Comparison of ENCODE assay signal across 1 cellular context in the genomic region with DNA sequence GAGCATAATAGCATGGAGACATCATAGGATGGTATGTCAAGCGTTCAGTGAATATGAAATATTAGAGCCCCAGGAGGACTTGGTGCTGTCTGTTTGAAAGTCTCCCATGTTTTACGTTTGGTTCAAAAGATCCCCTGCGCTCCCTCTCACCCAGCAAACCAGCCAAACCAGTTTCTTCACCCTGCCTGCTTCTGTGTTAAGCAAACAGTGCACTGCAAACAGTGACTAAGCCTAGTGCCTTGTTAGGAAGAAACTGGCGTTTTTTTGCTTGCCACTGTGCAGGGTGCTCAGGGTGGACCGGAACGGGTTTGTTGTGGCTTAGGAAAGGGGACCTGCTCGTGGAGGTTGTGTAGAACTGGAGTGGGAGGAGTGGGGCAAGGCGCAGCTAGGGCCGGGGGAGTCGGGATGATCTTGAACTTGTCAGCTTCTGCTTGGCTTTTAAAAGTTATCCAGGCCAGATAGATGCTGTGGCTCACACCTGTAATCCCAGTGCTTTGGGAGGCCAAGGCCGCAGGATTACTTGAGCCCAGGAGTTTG.
A peak's percentile ranks its signal among the peaks of the same experiment; 100 is the strongest.
TF ChIP-seq lines count a peak whose summit lies in the region.

No MANE protein-coding gene starts in this region.

TF ChIP-seq in HepG2, 621 proteins besides CTCF, POLR2A, EP300 and RAD21 (continued from another document and continues in another):
- TF ChIP-seq, protein P1, sequence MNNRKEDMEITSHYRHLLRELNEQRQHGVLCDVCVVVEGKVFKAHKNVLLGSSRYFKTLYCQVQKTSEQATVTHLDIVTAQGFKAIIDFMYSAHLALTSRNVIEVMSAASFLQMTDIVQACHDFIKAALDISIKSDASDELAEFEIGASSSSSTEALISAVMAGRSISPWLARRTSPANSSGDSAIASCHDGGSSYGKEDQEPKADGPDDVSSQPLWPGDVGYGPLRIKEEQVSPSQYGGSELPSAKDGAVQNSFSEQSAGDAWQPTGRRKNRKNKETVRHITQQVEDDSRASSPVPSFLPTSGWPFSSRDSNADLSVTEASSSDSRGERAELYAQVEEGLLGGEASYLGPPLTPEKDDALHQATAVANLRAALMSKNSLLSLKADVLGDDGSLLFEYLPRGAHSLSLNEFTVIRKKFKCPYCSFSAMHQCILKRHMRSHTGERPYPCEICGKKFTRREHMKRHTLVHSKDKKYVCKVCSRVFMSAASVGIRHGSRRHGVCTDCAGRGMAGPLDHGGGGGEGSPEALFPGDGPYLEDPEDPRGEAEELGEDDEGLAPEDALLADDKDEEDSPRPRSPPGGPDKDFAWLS (CRISPR knock-in tag; IDR thresholded peaks at IDR 0.05; ENCODE audit: borderline replicate concordance): 0 out of 2 replicates have a peak, but pooled peaks have one; percentile 21
- peak; percentile 92 for TF ChIP-seq HNF4A (CRISPR knock-in tag; IDR thresholded peaks at IDR 0.05)
- TF ChIP-seq, protein P2, sequence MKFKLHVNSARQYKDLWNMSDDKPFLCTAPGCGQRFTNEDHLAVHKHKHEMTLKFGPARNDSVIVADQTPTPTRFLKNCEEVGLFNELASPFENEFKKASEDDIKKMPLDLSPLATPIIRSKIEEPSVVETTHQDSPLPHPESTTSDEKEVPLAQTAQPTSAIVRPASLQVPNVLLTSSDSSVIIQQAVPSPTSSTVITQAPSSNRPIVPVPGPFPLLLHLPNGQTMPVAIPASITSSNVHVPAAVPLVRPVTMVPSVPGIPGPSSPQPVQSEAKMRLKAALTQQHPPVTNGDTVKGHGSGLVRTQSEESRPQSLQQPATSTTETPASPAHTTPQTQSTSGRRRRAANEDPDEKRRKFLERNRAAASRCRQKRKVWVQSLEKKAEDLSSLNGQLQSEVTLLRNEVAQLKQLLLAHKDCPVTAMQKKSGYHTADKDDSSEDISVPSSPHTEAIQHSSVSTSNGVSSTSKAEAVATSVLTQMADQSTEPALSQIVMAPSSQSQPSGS (CRISPR knock-in tag; IDR thresholded peaks at IDR 0.05): peak; percentile 85
- TF ChIP-seq KLF12 (CRISPR knock-in tag; IDR thresholded peaks at IDR 0.05; ENCODE audit: borderline replicate concordance): no peak
- peak; percentile 97 for TF ChIP-seq PHF21A (CRISPR knock-in tag; IDR thresholded peaks at IDR 0.05)
- TF ChIP-seq, protein P3, sequence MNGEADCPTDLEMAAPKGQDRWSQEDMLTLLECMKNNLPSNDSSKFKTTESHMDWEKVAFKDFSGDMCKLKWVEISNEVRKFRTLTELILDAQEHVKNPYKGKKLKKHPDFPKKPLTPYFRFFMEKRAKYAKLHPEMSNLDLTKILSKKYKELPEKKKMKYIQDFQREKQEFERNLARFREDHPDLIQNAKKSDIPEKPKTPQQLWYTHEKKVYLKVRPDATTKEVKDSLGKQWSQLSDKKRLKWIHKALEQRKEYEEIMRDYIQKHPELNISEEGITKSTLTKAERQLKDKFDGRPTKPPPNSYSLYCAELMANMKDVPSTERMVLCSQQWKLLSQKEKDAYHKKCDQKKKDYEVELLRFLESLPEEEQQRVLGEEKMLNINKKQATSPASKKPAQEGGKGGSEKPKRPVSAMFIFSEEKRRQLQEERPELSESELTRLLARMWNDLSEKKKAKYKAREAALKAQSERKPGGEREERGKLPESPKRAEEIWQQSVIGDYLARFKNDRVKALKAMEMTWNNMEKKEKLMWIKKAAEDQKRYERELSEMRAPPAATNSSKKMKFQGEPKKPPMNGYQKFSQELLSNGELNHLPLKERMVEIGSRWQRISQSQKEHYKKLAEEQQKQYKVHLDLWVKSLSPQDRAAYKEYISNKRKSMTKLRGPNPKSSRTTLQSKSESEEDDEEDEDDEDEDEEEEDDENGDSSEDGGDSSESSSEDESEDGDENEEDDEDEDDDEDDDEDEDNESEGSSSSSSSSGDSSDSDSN (CRISPR knock-in tag; IDR thresholded peaks at IDR 0.05): peak; percentile 78
- TF ChIP-seq ZNF230 (CRISPR knock-in tag; IDR thresholded peaks at IDR 0.05): 0 out of 2 replicates have a peak, but pooled peaks have one; percentile 19
- no peak for TF ChIP-seq ZNF251 (CRISPR knock-in tag; IDR thresholded peaks at IDR 0.05)
- peak; percentile 91 for TF ChIP-seq NCOA2 (CRISPR knock-in tag; IDR thresholded peaks at IDR 0.05)
- TF ChIP-seq SKI (IDR thresholded peaks at IDR 0.05; ENCODE audit: partially characterized antibody): peak; percentile 82
- TF ChIP-seq, protein P4, sequence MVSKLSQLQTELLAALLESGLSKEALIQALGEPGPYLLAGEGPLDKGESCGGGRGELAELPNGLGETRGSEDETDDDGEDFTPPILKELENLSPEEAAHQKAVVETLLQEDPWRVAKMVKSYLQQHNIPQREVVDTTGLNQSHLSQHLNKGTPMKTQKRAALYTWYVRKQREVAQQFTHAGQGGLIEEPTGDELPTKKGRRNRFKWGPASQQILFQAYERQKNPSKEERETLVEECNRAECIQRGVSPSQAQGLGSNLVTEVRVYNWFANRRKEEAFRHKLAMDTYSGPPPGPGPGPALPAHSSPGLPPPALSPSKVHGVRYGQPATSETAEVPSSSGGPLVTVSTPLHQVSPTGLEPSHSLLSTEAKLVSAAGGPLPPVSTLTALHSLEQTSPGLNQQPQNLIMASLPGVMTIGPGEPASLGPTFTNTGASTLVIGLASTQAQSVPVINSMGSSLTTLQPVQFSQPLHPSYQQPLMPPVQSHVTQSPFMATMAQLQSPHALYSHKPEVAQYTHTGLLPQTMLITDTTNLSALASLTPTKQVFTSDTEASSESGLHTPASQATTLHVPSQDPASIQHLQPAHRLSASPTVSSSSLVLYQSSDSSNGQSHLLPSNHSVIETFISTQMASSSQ (IDR thresholded peaks at IDR 0.05; ENCODE audit: low read depth): peak; percentile 53
- TF ChIP-seq, protein P4 (CRISPR knock-in tag; IDR thresholded peaks at IDR 0.05; ENCODE audit: borderline replicate concordance): peak; percentile 66; the same call in 1 of the 2 replicates
- TF ChIP-seq PRMT3 (CRISPR knock-in tag; IDR thresholded peaks at IDR 0.05; ENCODE audit: borderline replicate concordance, low read depth): peak; percentile 38; the same call in 1 of the 2 replicates
- TF ChIP-seq SCMH1 (CRISPR knock-in tag; IDR thresholded peaks at IDR 0.05; ENCODE audit: borderline replicate concordance): no peak
- TF ChIP-seq ZNF225 (CRISPR knock-in tag; IDR thresholded peaks at IDR 0.05): peak; percentile 61; the same call in 1 of the 2 replicates
- TF ChIP-seq, protein P5, sequence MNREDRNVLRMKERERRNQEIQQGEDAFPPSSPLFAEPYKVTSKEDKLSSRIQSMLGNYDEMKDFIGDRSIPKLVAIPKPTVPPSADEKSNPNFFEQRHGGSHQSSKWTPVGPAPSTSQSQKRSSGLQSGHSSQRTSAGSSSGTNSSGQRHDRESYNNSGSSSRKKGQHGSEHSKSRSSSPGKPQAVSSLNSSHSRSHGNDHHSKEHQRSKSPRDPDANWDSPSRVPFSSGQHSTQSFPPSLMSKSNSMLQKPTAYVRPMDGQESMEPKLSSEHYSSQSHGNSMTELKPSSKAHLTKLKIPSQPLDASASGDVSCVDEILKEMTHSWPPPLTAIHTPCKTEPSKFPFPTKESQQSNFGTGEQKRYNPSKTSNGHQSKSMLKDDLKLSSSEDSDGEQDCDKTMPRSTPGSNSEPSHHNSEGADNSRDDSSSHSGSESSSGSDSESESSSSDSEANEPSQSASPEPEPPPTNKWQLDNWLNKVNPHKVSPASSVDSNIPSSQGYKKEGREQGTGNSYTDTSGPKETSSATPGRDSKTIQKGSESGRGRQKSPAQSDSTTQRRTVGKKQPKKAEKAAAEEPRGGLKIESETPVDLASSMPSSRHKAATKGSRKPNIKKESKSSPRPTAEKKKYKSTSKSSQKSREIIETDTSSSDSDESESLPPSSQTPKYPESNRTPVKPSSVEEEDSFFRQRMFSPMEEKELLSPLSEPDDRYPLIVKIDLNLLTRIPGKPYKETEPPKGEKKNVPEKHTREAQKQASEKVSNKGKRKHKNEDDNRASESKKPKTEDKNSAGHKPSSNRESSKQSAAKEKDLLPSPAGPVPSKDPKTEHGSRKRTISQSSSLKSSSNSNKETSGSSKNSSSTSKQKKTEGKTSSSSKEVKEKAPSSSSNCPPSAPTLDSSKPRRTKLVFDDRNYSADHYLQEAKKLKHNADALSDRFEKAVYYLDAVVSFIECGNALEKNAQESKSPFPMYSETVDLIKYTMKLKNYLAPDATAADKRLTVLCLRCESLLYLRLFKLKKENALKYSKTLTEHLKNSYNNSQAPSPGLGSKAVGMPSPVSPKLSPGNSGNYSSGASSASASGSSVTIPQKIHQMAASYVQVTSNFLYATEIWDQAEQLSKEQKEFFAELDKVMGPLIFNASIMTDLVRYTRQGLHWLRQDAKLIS (CRISPR knock-in tag; IDR thresholded peaks at IDR 0.05): 0 out of 2 replicates have a peak, but pooled peaks have one; percentile 33
- TF ChIP-seq ZNF121 (CRISPR knock-in tag; IDR thresholded peaks at IDR 0.05): peak; percentile 85
- TF ChIP-seq, protein P6, sequence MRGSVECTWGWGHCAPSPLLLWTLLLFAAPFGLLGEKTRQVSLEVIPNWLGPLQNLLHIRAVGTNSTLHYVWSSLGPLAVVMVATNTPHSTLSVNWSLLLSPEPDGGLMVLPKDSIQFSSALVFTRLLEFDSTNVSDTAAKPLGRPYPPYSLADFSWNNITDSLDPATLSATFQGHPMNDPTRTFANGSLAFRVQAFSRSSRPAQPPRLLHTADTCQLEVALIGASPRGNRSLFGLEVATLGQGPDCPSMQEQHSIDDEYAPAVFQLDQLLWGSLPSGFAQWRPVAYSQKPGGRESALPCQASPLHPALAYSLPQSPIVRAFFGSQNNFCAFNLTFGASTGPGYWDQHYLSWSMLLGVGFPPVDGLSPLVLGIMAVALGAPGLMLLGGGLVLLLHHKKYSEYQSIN (CRISPR knock-in tag; IDR thresholded peaks at IDR 0.05; ENCODE audit: borderline replicate concordance): no peak
- TF ChIP-seq, protein P7, sequence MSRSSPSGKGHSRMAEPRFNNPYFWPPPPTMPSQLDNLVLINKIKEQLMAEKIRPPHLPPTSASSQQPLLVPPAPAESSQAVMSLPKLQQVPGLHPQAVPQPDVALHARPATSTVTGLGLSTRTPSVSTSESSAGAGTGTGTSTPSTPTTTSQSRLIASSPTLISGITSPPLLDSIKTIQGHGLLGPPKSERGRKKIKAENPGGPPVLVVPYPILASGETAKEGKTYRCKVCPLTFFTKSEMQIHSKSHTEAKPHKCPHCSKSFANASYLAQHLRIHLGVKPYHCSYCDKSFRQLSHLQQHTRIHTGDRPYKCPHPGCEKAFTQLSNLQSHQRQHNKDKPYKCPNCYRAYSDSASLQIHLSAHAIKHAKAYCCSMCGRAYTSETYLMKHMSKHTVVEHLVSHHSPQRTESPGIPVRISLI (CRISPR knock-in tag; IDR thresholded peaks at IDR 0.05; ENCODE audit: borderline replicate concordance): peak; percentile 99
- TF ChIP-seq JARID2 (CRISPR knock-in tag; IDR thresholded peaks at IDR 0.05; ENCODE audit: insufficient replicate concordance): no peak
- TF ChIP-seq, protein P8, sequence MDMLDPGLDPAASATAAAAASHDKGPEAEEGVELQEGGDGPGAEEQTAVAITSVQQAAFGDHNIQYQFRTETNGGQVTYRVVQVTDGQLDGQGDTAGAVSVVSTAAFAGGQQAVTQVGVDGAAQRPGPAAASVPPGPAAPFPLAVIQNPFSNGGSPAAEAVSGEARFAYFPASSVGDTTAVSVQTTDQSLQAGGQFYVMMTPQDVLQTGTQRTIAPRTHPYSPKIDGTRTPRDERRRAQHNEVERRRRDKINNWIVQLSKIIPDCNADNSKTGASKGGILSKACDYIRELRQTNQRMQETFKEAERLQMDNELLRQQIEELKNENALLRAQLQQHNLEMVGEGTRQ (IDR thresholded peaks at IDR 0.05; ENCODE audit: low read depth, low read length): no peak
- TF ChIP-seq, protein P8 (CRISPR knock-in tag; IDR thresholded peaks at IDR 0.05; ENCODE audit: borderline replicate concordance): peak; percentile 74; the same call in 1 of the 2 replicates
- TF ChIP-seq TBL1XR1 (IDR thresholded peaks at IDR 0.05; ENCODE audit: borderline replicate concordance, low read length, partially characterized antibody): peak; percentile 87
- TF ChIP-seq, protein P9, sequence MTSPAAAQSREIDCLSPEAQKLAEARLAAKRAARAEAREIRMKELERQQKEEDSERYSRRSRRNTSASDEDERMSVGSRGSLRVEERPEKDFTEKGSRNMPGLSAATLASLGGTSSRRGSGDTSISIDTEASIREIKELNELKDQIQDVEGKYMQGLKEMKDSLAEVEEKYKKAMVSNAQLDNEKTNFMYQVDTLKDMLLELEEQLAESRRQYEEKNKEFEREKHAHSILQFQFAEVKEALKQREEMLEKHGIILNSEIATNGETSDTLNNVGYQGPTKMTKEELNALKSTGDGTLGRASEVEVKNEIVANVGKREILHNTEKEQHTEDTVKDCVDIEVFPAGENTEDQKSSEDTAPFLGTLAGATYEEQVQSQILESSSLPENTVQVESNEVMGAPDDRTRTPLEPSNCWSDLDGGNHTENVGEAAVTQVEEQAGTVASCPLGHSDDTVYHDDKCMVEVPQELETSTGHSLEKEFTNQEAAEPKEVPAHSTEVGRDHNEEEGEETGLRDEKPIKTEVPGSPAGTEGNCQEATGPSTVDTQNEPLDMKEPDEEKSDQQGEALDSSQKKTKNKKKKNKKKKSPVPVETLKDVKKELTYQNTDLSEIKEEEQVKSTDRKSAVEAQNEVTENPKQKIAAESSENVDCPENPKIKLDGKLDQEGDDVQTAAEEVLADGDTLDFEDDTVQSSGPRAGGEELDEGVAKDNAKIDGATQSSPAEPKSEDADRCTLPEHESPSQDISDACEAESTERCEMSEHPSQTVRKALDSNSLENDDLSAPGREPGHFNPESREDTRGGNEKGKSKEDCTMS (CRISPR knock-in tag; conservative IDR thresholded peaks at IDR 0.05): no peak
- TF ChIP-seq ZNF460 (CRISPR knock-in tag; IDR thresholded peaks at IDR 0.05; ENCODE audit: borderline replicate concordance): peak; percentile 86; the same call in 1 of the 2 replicates
- peak; percentile 21 for TF ChIP-seq ZFP36 (IDR thresholded peaks at IDR 0.05; ENCODE audit: borderline replicate concordance, low read depth, low read length, partially characterized antibody)
- 0 out of 2 replicates have a peak, but pooled peaks have one; percentile 63 for TF ChIP-seq ZNF17 (CRISPR knock-in tag; IDR thresholded peaks at IDR 0.05)
- peak; percentile 62; the same call in 1 of the 2 replicates for TF ChIP-seq HNF4G (IDR thresholded peaks at IDR 0.05; ENCODE audit: borderline replicate concordance, low read depth, low read length)
- TF ChIP-seq HNF4G (CRISPR knock-in tag; IDR thresholded peaks at IDR 0.05; ENCODE audit: borderline replicate concordance, low read depth): peak; percentile 82; the same call in 1 of the 2 replicates
